In the genomic region with DNA sequence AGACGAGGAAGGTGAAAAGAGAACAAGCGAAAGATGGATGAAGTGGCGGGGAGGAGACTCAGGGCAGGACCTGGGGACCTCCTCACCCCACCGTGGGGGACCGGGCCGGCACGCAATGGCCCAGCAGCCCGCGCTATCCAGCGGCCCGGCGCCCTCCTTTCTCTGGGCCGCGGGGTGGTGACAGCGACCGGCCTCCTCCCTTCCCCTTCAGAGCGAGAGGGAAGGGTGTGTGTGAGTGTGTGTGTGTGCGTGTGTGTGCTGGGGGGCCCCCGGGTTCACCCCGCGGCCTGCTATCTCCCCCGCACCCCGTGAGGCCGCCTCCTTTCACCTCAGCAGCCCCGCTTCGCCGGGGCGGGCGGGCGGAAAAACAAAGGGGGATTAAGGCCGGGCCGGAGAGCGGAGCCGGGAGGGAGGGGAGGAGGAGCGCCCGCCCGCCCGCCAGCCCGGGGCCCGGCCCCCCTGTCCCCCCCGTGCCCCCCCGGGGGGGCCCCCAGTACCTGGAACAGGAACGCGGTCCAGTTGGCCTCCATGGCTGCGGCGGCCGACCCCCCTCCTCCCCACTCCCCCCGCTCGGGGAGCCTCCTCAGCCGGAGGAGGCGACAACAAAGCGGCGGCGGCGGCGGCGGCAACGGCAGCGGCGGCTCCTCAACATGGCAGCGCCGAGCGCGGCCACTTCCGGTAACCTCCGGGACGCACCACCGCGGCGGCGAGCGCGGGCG, we compare ENCODE assay signal across 1 cellular context.
A peak's percentile ranks its signal among the peaks of the same experiment; 100 is the strongest.
TF ChIP-seq lines count a peak whose summit lies in the region.

Gene VEZF1 (minus strand): TSS at position 673 of the 719 bp plus-strand sequence. CDS start 143 bp downstream, at position 530.

TF ChIP-seq in HepG2, 621 proteins besides CTCF, POLR2A, EP300 and RAD21 (continued from another document and continues in another):
- TF ChIP-seq ARID2 (CRISPR knock-in tag; IDR thresholded peaks at IDR 0.05; ENCODE audit: borderline replicate concordance): peak; percentile 70; the same call in 1 of the 2 replicates
- TF ChIP-seq, protein P1, sequence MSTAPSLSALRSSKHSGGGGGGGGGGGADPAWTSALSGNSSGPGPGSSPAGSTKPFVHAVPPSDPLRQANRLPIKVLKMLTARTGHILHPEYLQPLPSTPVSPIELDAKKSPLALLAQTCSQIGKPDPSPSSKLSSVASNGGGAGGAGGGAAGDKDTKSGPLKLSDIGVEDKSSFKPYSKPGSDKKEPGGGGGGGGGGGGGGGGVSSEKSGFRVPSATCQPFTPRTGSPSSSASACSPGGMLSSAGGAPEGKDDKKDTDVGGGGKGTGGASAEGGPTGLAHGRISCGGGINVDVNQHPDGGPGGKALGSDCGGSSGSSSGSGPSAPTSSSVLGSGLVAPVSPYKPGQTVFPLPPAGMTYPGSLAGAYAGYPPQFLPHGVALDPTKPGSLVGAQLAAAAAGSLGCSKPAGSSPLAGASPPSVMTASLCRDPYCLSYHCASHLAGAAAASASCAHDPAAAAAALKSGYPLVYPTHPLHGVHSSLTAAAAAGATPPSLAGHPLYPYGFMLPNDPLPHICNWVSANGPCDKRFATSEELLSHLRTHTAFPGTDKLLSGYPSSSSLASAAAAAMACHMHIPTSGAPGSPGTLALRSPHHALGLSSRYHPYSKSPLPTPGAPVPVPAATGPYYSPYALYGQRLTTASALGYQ (CRISPR knock-in tag; IDR thresholded peaks at IDR 0.05): no peak; the same call in 1 of the 2 replicates
- TF ChIP-seq EEA1 (CRISPR knock-in tag; IDR thresholded peaks at IDR 0.05; ENCODE audit: borderline replicate concordance): 0 out of 2 replicates have a peak, but pooled peaks have one; percentile 28
- no peak; the same call in none of the 2 replicates for TF ChIP-seq POGK (CRISPR knock-in tag; conservative IDR thresholded peaks at IDR 0.05)
- 0 out of 2 replicates have a peak, but pooled peaks have one; percentile 14 for TF ChIP-seq IRF2 (CRISPR knock-in tag; IDR thresholded peaks at IDR 0.05)
- TF ChIP-seq, protein P2, sequence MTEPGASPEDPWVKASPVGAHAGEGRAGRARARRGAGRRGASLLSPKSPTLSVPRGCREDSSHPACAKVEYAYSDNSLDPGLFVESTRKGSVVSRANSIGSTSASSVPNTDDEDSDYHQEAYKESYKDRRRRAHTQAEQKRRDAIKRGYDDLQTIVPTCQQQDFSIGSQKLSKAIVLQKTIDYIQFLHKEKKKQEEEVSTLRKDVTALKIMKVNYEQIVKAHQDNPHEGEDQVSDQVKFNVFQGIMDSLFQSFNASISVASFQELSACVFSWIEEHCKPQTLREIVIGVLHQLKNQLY (CRISPR knock-in tag; IDR thresholded peaks at IDR 0.05): no peak
- TF ChIP-seq ZNF501 (CRISPR knock-in tag; IDR thresholded peaks at IDR 0.05): no peak
- TF ChIP-seq ZNF253 (CRISPR knock-in tag; IDR thresholded peaks at IDR 0.05; ENCODE audit: borderline replicate concordance): peak; percentile 74; the same call in 1 of the 2 replicates
- no peak; the same call in 1 of the 2 replicates for TF ChIP-seq SPEN (CRISPR knock-in tag; IDR thresholded peaks at IDR 0.05; ENCODE audit: low read depth)
- 0 out of 2 replicates have a peak, but pooled peaks have one; percentile 44 for TF ChIP-seq FOXK1 (CRISPR knock-in tag; IDR thresholded peaks at IDR 0.05; ENCODE audit: borderline replicate concordance, low read depth)
- 0 out of 2 replicates have a peak, but pooled peaks have one; percentile 41 for TF ChIP-seq PHF20 (CRISPR knock-in tag; IDR thresholded peaks at IDR 0.05)
- TF ChIP-seq TAF1 (CRISPR knock-in tag; IDR thresholded peaks at IDR 0.05): peak; percentile 52; the same call in 1 of the 2 replicates
- TF ChIP-seq HDAC6 (IDR thresholded peaks at IDR 0.05; ENCODE audit: low read depth, low read length): no peak
- peak; percentile 35; the same call in 1 of the 2 replicates for TF ChIP-seq ZNF275 (CRISPR knock-in tag; IDR thresholded peaks at IDR 0.05; ENCODE audit: borderline replicate concordance)
- TF ChIP-seq KMT2A (CRISPR knock-in tag; IDR thresholded peaks at IDR 0.05): peak; percentile 40; the same call in 1 of the 2 replicates
- no peak for TF ChIP-seq NR2F1 (CRISPR knock-in tag; IDR thresholded peaks at IDR 0.05)
- TF ChIP-seq ZC3H13 (CRISPR knock-in tag; IDR thresholded peaks at IDR 0.05): peak; percentile 7; the same call in 1 of the 2 replicates
- no peak for TF ChIP-seq ZNF383 (CRISPR knock-in tag; IDR thresholded peaks at IDR 0.05; ENCODE audit: borderline replicate concordance)
- TF ChIP-seq JUN (CRISPR knock-in tag; IDR thresholded peaks at IDR 0.05): 0 out of 2 replicates have a peak, but pooled peaks have one; percentile 4
- no peak for TF ChIP-seq ZNF17 (CRISPR knock-in tag; IDR thresholded peaks at IDR 0.05)
- TF ChIP-seq NFKBIZ (CRISPR knock-in tag; IDR thresholded peaks at IDR 0.05): no peak
- 0 out of 2 replicates have a peak, but pooled peaks have one; percentile 58 for TF ChIP-seq ZNF256 (CRISPR knock-in tag; conservative IDR thresholded peaks at IDR 0.05)
- TF ChIP-seq ZNF816 (CRISPR knock-in tag; IDR thresholded peaks at IDR 0.05; ENCODE audit: borderline replicate concordance): no peak
- peak; percentile 95 for TF ChIP-seq AGO2 (optimal IDR thresholded peaks at IDR 0.05; ENCODE audit: low read depth, low read length)
- TF ChIP-seq ZBTB10 (CRISPR knock-in tag; IDR thresholded peaks at IDR 0.05; ENCODE audit: borderline replicate concordance): peak; percentile 98
- TF ChIP-seq ZC3H4 (CRISPR knock-in tag; IDR thresholded peaks at IDR 0.05; ENCODE audit: borderline replicate concordance): no peak; the same call in 1 of the 2 replicates
- TF ChIP-seq, protein P3, sequence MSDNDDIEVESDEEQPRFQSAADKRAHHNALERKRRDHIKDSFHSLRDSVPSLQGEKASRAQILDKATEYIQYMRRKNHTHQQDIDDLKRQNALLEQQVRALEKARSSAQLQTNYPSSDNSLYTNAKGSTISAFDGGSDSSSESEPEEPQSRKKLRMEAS (IDR thresholded peaks at IDR 0.05): peak; percentile 40; the same call in 1 of the 2 replicates
- peak; percentile 54; the same call in 1 of the 2 replicates for TF ChIP-seq TARDBP (CRISPR knock-in tag; IDR thresholded peaks at IDR 0.05)
- no peak; the same call in 1 of the 2 replicates for TF ChIP-seq CCDC6 (CRISPR knock-in tag; IDR thresholded peaks at IDR 0.05)
- TF ChIP-seq ZNF672 (CRISPR knock-in tag; IDR thresholded peaks at IDR 0.05): no peak
- peak; percentile 30; the same call in 1 of the 2 replicates for TF ChIP-seq ZNF234 (CRISPR knock-in tag; conservative IDR thresholded peaks at IDR 0.05)
- no peak for TF ChIP-seq ZNF720 (CRISPR knock-in tag; IDR thresholded peaks at IDR 0.05)
- TF ChIP-seq ZNF605 (CRISPR knock-in tag; IDR thresholded peaks at IDR 0.05): peak; percentile 65; the same call in 1 of the 2 replicates
- TF ChIP-seq RELA (CRISPR knock-in tag; IDR thresholded peaks at IDR 0.05): 0 out of 2 replicates have a peak, but pooled peaks have one; percentile 1
- no peak for TF ChIP-seq NRL (CRISPR knock-in tag; IDR thresholded peaks at IDR 0.05; ENCODE audit: borderline replicate concordance)
- no peak for TF ChIP-seq MTA3 (CRISPR knock-in tag; IDR thresholded peaks at IDR 0.05)
- no peak; the same call in 1 of the 2 replicates for TF ChIP-seq SP5 (CRISPR knock-in tag; IDR thresholded peaks at IDR 0.05; ENCODE audit: borderline replicate concordance, low read depth)
- peak; percentile 64 for TF ChIP-seq ZNF543 (CRISPR knock-in tag; IDR thresholded peaks at IDR 0.05)
- TF ChIP-seq, protein P4, sequence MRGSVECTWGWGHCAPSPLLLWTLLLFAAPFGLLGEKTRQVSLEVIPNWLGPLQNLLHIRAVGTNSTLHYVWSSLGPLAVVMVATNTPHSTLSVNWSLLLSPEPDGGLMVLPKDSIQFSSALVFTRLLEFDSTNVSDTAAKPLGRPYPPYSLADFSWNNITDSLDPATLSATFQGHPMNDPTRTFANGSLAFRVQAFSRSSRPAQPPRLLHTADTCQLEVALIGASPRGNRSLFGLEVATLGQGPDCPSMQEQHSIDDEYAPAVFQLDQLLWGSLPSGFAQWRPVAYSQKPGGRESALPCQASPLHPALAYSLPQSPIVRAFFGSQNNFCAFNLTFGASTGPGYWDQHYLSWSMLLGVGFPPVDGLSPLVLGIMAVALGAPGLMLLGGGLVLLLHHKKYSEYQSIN (CRISPR knock-in tag; IDR thresholded peaks at IDR 0.05; ENCODE audit: borderline replicate concordance): no peak
- TF ChIP-seq, protein P5, sequence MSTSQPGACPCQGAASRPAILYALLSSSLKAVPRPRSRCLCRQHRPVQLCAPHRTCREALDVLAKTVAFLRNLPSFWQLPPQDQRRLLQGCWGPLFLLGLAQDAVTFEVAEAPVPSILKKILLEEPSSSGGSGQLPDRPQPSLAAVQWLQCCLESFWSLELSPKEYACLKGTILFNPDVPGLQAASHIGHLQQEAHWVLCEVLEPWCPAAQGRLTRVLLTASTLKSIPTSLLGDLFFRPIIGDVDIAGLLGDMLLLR (CRISPR knock-in tag; IDR thresholded peaks at IDR 0.05): no peak
- TF ChIP-seq MLLT10 (CRISPR knock-in tag; IDR thresholded peaks at IDR 0.05): no peak
- peak; percentile 98 for TF ChIP-seq NFKB2 (CRISPR knock-in tag; IDR thresholded peaks at IDR 0.05; ENCODE audit: borderline replicate concordance)
- TF ChIP-seq ZZZ3 (CRISPR knock-in tag; IDR thresholded peaks at IDR 0.05; ENCODE audit: borderline replicate concordance): 0 out of 2 replicates have a peak, but pooled peaks have one; percentile 22
- TF ChIP-seq CREM (IDR thresholded peaks at IDR 0.05): no peak
- TF ChIP-seq CREM (CRISPR knock-in tag; IDR thresholded peaks at IDR 0.05): no peak
